18 cellular contexts compared by ENCODE assay signal in genomic region chr11:75293903-75294302, GRCh38. TPM values are rescaled to one million over a fixed set of nuclear protein-coding genes. Genes with fewer than 3 reads are reported as not detected.
"Had no signal": no experiment of that assay in that cellular context is flagged by ENCODE, and none has a peak within 500 bp of the region (broad histone marks: within the 10 kb centered on the region; RNA-seq: fewer than 3 reads in every experiment).

No MANE protein-coding gene starts in this region.

- H3K9me3 ChIP-seq: gastroesophageal sphincter, heart right ventricle, ovary, sigmoid colon, spleen had no signal

- DNase-seq: activated naive CD4-positive, alpha-beta T cell treated with anti-CD3 and anti-CD28 coated beads for 36 hours; activated T-cell treated with anti-CD3 and anti-CD28 coated beads for 4 hours; erythroblast; heart right ventricle; left colon; ovary; sigmoid colon; spleen; stimulated activated naive CD8-positive, alpha-beta T cell treated with anti-CD3 and anti-CD28 coated beads, Interleukin-15, amount 100 ng/mL, for 72 hours had no signal

- H3K4me3 Mint-ChIP-seq: activated naive CD4-positive, alpha-beta T cell treated with anti-CD3 and anti-CD28 coated beads for 36 hours; mesothelial cell of epicardium; neural crest cell; stimulated activated naive CD8-positive, alpha-beta T cell treated with anti-CD3 and anti-CD28 coated beads, Interleukin-15, amount 100 ng/mL, for 72 hours; T-helper 2 cell treated with Interferon-gamma antibody and Interleukin-4, amounts not matched to agents 5 μg/mL and 100 μg/mL, for 36 hours; type B pancreatic cell had no signal

- H3K4me1 Mint-ChIP-seq: mesothelial cell of epicardium had no signal

- H3K27me3 Mint-ChIP-seq: stimulated activated naive CD8-positive, alpha-beta T cell treated with anti-CD3 and anti-CD28 coated beads, Interleukin-15, amount 100 ng/mL, for 72 hours; type B pancreatic cell had no signal

- H3K27ac Mint-ChIP-seq: activated naive CD4-positive, alpha-beta T cell treated with anti-CD3 and anti-CD28 coated beads for 36 hours; activated T-helper 2 cell treated with anti-CD3 and anti-CD28 coated beads, Interferon-gamma antibody, Interleukin-2, Interleukin-4, amounts not matched to agents 10 μg/mL and 5 μg/mL and 100 μg/mL, durations not matched to agents 14 hours and 24 hours and 36 hours; mesothelial cell of epicardium; T-helper 2 cell treated with Interferon-gamma antibody and Interleukin-4, amounts not matched to agents 5 μg/mL and 100 μg/mL, for 36 hours; type B pancreatic cell had no signal

- ATAC-seq: gastroesophageal sphincter; heart right ventricle; left colon; stimulated activated naive CD8-positive, alpha-beta T cell treated with anti-CD3 and anti-CD28 coated beads, Interleukin-15, amount 100 ng/mL, for 72 hours had no signal

- H3K4me3 ChIP-seq: gastroesophageal sphincter, heart right ventricle, lung, ovary, sigmoid colon, spleen had no signal

- H3K27ac ChIP-seq: heart right ventricle, ovary, sigmoid colon had no signal

- H3K36me3 ChIP-seq: ovary had no signal

- H3K9me3 Mint-ChIP-seq: activated naive CD4-positive, alpha-beta T cell treated with anti-CD3 and anti-CD28 coated beads for 36 hours; activated T-helper 2 cell treated with anti-CD3 and anti-CD28 coated beads, Interferon-gamma antibody, Interleukin-2, Interleukin-4, amounts not matched to agents 10 μg/mL and 5 μg/mL and 100 μg/mL, durations not matched to agents 14 hours and 24 hours and 36 hours; neural crest cell; stimulated activated naive CD8-positive, alpha-beta T cell treated with anti-CD3 and anti-CD28 coated beads, Interleukin-15, amount 100 ng/mL, for 72 hours; T-helper 2 cell treated with Interferon-gamma antibody and Interleukin-4, amounts not matched to agents 5 μg/mL and 100 μg/mL, for 36 hours had no signal

- H3K27me3 ChIP-seq: gastroesophageal sphincter, heart right ventricle, ovary, sigmoid colon, spleen had no signal

RNA-seq across cellular contexts. Expression of gene TPBGL, which starts 53.3 kb away (rescaled TPM):
- total RNA-seq: activated naive CD4-positive, alpha-beta T cell treated with anti-CD3 and anti-CD28 coated beads for 36 hours; bronchial epithelial cell; temporal lobe had no signal
